In genomic region chr19:12722566-12723382, GRCh38 we compare ENCODE assay signal across 8 cellular contexts. TPM values are rescaled to one million over a fixed set of nuclear protein-coding genes. Genes with fewer than 3 reads are reported as not detected.
DNase-seq lines count a peak whose midpoint lies in the region; ATAC-seq and TF ChIP-seq lines count a peak whose summit lies in the region.

No MANE protein-coding gene starts in this region.

- no peaks in the 10 kb centered on the region for H3K27me3 ChIP-seq in OCI-LY3 (ENCODE audit: low read depth, low read length)

- in situ Hi-C loops in Caki2 (cut with HindIII; ENCODE audit: low pct_unique_long_range_greater_than_20kb, low sequenced_read_pairs), result no loop called here

- H3K27ac ChIP-seq in OCI-LY3 (ENCODE audit: low read length), result peak overlapping the region; percentile 77

- peak; percentile 95 for DNase-seq in Caki2 (ENCODE audit: low read depth)
- DNase-seq in HuH-7.5 (ENCODE audit: low spot score), result peak; percentile 100
- peak; percentile 90 for DNase-seq in activated T-cell treated with anti-CD3 and anti-CD28 coated beads for 24 hours (ENCODE audit: low read depth)
- DNase-seq in epidermal melanocyte (ENCODE audit: insufficient read length, low spot score), result peak; percentile 100
- DNase-seq in middle frontal gyrus (ENCODE audit: extremely low spot score, low spot score), result peak; percentile 98
- DNase-seq in stimulated activated CD8-positive, alpha-beta memory T cell treated with anti-CD3 and anti-CD28 coated beads, Interleukin-2, amount 100 ng/mL, for 1 hour (ENCODE audit: low read depth in 2 of 2), result peak; percentile 82 to 89

- peaks cover 14% of the 10 kb centered on the region for H3K4me1 ChIP-seq in OCI-LY3 (ENCODE audit: low read length)

- peaks cover 66% of the 10 kb centered on the region for H3K79me2 ChIP-seq in OCI-LY3 (ENCODE audit: low read length)

- peak overlapping the region; percentile 97 for H3K9ac ChIP-seq in OCI-LY3 (ENCODE audit: low read length)

- ATAC-seq in GM21526 (IDR thresholded peaks at IDR 0.05; ENCODE audit: low FRiP score, unreplicated experiment), result peak; percentile 61

- peak overlapping the region; percentile 92 for H3K4me3 ChIP-seq in OCI-LY3 (ENCODE audit: low read length)

- peak overlapping the region; percentile 91; the same call in 1 of the 2 replicates for H2AFZ ChIP-seq in OCI-LY3 (ENCODE audit: low read depth, low read length)

- H3K4me2 ChIP-seq in OCI-LY3 (ENCODE audit: low read length), result peak overlapping the region; percentile 87

- H4K20me1 ChIP-seq in OCI-LY3 (ENCODE audit: insufficient read depth, low read length), result peaks cover 7% of the 10 kb centered on the region; the same call in 1 of the 2 replicates

- no peak for TF ChIP-seq CTCF in OCI-LY3 (IDR thresholded peaks at IDR 0.05; ENCODE audit: low read depth, low read length)

- H3K9me3 ChIP-seq in OCI-LY3 (ENCODE audit: insufficient read depth, low read length), result no peaks in the 10 kb centered on the region

- H3K36me3 ChIP-seq in OCI-LY3 (replicated peaks; ENCODE audit: low read depth, low read length), result peaks cover 21% of the 10 kb centered on the region

RNA-seq across cellular contexts. Expression of gene TNPO2, which starts 1.0 kb away (rescaled TPM):
- total RNA-seq in Caki2 (2014; rRNA removed; shearing (Covaris generic); ENCODE audit: low replicate concordance), result 35.2 and 39.7 TPM in 2 replicates

RNA-seq across cellular contexts. Expression of gene TRIR, which starts 11.7 kb away (rescaled TPM):
- 607 and 626 TPM in 2 replicates for total RNA-seq in Caki2 (2014; rRNA removed; shearing (Covaris generic); ENCODE audit: low replicate concordance)

RNA-seq across cellular contexts. Expression of gene GET3, which starts 14.5 kb away (rescaled TPM):
- 210 and 211 TPM in 2 replicates for total RNA-seq in Caki2 (2014; rRNA removed; shearing (Covaris generic); ENCODE audit: low replicate concordance)

RNA-seq across cellular contexts. Expression of gene FBXW9, which starts 26.3 kb away (rescaled TPM):
- total RNA-seq in Caki2 (2014; rRNA removed; shearing (Covaris generic); ENCODE audit: low replicate concordance), result 43.4 and 44.8 TPM in 2 replicates

RNA-seq across cellular contexts. Expression of gene BEST2, which starts 28.8 kb away (rescaled TPM):
- not detected in 2 replicates for total RNA-seq in Caki2 (2014; rRNA removed; shearing (Covaris generic); ENCODE audit: low replicate concordance)

Comparison
In these comparisons a context has a peak if more than half of its experiments do, and no peak if none do; other contexts are left out.
1. Peak in every context shown above with its lines: DNase-seq, ATAC-seq, H3K4me3 ChIP-seq and H3K27ac ChIP-seq.